ENCODE assay signal across 1 cellular context in genomic region chr6:49649982-49650381, GRCh38.
TF ChIP-seq lines count a peak whose summit lies in the region.

No MANE protein-coding gene starts in this region.

TF ChIP-seq in SK-N-SH, 30 proteins besides CTCF, POLR2A, EP300 and RAD21 (continued from another document):
- no peak for TF ChIP-seq ZBTB33 (IDR thresholded peaks at IDR 0.05; ENCODE audit: borderline replicate concordance, low read depth)
- TF ChIP-seq POLR2AphosphoS5 (IDR thresholded peaks at IDR 0.05; ENCODE audit: low read depth, low read length), result no peak
- no peak for TF ChIP-seq MXI1 (IDR thresholded peaks at IDR 0.05; ENCODE audit: low read depth, low read length)
- TF ChIP-seq SMC3 (IDR thresholded peaks at IDR 0.05; ENCODE audit: low read depth, low read length), result no peak
- no peak for TF ChIP-seq TEAD4 (IDR thresholded peaks at IDR 0.05; ENCODE audit: borderline replicate concordance, insufficient read depth)
- no peak for TF ChIP-seq REST (IDR thresholded peaks at IDR 0.05; ENCODE audit: low read depth, low read length)
- TF ChIP-seq NFIC (IDR thresholded peaks at IDR 0.05; ENCODE audit: borderline replicate concordance), result no peak
- TF ChIP-seq CHD2 (IDR thresholded peaks at IDR 0.05; ENCODE audit: low read length, partially characterized antibody), result no peak
- TF ChIP-seq RXRA (IDR thresholded peaks at IDR 0.05; ENCODE audit: borderline replicate concordance, low read depth), result no peak
- no peak for TF ChIP-seq MAX (IDR thresholded peaks at IDR 0.05; ENCODE audit: low read depth)
- TF ChIP-seq USF2 (IDR thresholded peaks at IDR 0.05; ENCODE audit: borderline replicate concordance, low read depth, low read length), result no peak
- no peak for TF ChIP-seq RCOR1 (IDR thresholded peaks at IDR 0.05; ENCODE audit: low read length)
- no peak for TF ChIP-seq TCF12 (IDR thresholded peaks at IDR 0.05)
- no peak for TF ChIP-seq FOXJ3 (CRISPR knock-in tag; IDR thresholded peaks at IDR 0.05)
- no peak for TF ChIP-seq GABPA (IDR thresholded peaks at IDR 0.05; ENCODE audit: low read depth)
